In genomic region chr1:33237579-33237978, GRCh38 we compare ENCODE assay signal across 14 cellular contexts. TPM values are rescaled to one million over a fixed set of nuclear protein-coding genes. Genes with fewer than 3 reads are reported as not detected.
DNase-seq lines count a peak whose midpoint lies in the region; ATAC-seq and TF ChIP-seq lines count a peak whose summit lies in the region.
"Had no signal": no experiment of that assay in that cellular context is flagged by ENCODE, and none has a peak within 500 bp of the region (broad histone marks: within the 10 kb centered on the region; RNA-seq: fewer than 3 reads in every experiment).

No MANE protein-coding gene starts in this region.

- no peaks in the 10 kb centered on the region for H3K36me3 ChIP-seq in CD4-positive, alpha-beta memory T cell (ENCODE audit: insufficient read depth, low read length)
- H3K36me3 ChIP-seq in colonic mucosa: no peaks in the 10 kb centered on the region
- H3K36me3 ChIP-seq: esophagus squamous epithelium had no signal

- peak overlapping the region in 4 of 7 donors; percentile 34 to 80 (median 51) for H3K27ac Mint-ChIP-seq in CD4-positive, alpha-beta memory T cell
- H3K27ac Mint-ChIP-seq in T-helper 17 cell: no peak overlapping the region

- H3K27me3 ChIP-seq in CD4-positive, alpha-beta memory T cell (ENCODE audit: insufficient read depth, low read length): peaks cover 6% of the 10 kb centered on the region
- H3K27me3 ChIP-seq in colonic mucosa: no peaks in the 10 kb centered on the region
- H3K27me3 ChIP-seq: esophagus squamous epithelium had no signal

- peaks cover 11 to 15% of the 10 kb centered on the region in 2 donors for H3K27me3 Mint-ChIP-seq in CD4-positive, alpha-beta memory T cell
- peaks cover 42% of the 10 kb centered on the region for H3K27me3 Mint-ChIP-seq in T-helper 17 cell

- H3K4me1 Mint-ChIP-seq in CD4-positive, alpha-beta memory T cell: peaks cover 0 to 5% (median 3%) of the 10 kb centered on the region in 4 donors
- H3K4me1 Mint-ChIP-seq in T-helper 17 cell: peaks cover 3% of the 10 kb centered on the region

- H3K9me3 ChIP-seq in CD4-positive, alpha-beta memory T cell (ENCODE audit: control insufficient read depth in 1 of 2, low read length in 2 of 2): no peaks in the 10 kb centered on the region
- no peaks in the 10 kb centered on the region for H3K9me3 ChIP-seq in T-helper 17 cell (ENCODE audit: control insufficient read depth, low read length, poor library complexity, severe bottlenecking)
- no peaks in the 10 kb centered on the region for H3K9me3 ChIP-seq in colonic mucosa
- H3K9me3 ChIP-seq: esophagus squamous epithelium had no signal

- peak overlapping the region in 2 of 8 donors; percentile 12 to 34 for H3K4me3 Mint-ChIP-seq in CD4-positive, alpha-beta memory T cell
- no peak overlapping the region for H3K4me3 Mint-ChIP-seq in T-helper 17 cell

- H3K9ac ChIP-seq in colonic mucosa (ENCODE audit: low read depth in 2 of 2, low read length in 2 of 2): no peak overlapping the region
- H3K9ac ChIP-seq: parathyroid adenoma had no signal

- CTCF ChIA-PET in CD4-positive, alpha-beta memory T cell (lab: Charles Lee; ENCODE audit: partially characterized antibody): interaction anchor here (1.2 kb wide), 1 partner anchor 56 kb away, joined by 4 read pairs; the partner anchor contains the start of gene TRIM62

- H3K4me1 ChIP-seq in CD4-positive, alpha-beta memory T cell (ENCODE audit: insufficient read depth, low read length): no peaks in the 10 kb centered on the region
- H3K4me1 ChIP-seq in colonic mucosa: no peaks in the 10 kb centered on the region
- H3K4me1 ChIP-seq: parathyroid adenoma had no signal

- no peak overlapping the region for H3K4me3 ChIP-seq in CD4-positive, alpha-beta memory T cell (ENCODE audit: low read length in 2 of 2)
- H3K4me3 ChIP-seq in colonic mucosa: no peak overlapping the region
- H3K4me3 ChIP-seq: esophagus squamous epithelium had no signal

- H3K27ac ChIP-seq in CD4-positive, alpha-beta memory T cell (ENCODE audit: low read depth, low read length): no peak overlapping the region
- no peak overlapping the region for H3K27ac ChIP-seq in colonic mucosa
- H3K27ac ChIP-seq: 22Rv1, C4-2B, esophagus squamous epithelium, parathyroid adenoma had no signal

- POLR2A ChIA-PET in CD4-positive, alpha-beta memory T cell (lab: Charles Lee; ENCODE audit: partially characterized antibody): interaction anchor here (0.9 to 1.1 kb wide), 3 partner anchors 15 to 110 kb away, joined by 3 read pairs; no protein-coding TSS in a partner anchor

- ATAC-seq in T-helper 17 cell: peak; percentile 88
- peak; percentile 48 for ATAC-seq in left lobe of liver
- ATAC-seq in GM21528 (IDR thresholded peaks at IDR 0.05; ENCODE audit: low FRiP score, unreplicated experiment): no peak

- no peaks in the 10 kb centered on the region for H3K36me3 Mint-ChIP-seq in CD4-positive, alpha-beta memory T cell
- H3K36me3 Mint-ChIP-seq in T-helper 17 cell (ENCODE audit: low read depth): no peaks in the 10 kb centered on the region

- no peaks in the 10 kb centered on the region for H3K9me3 Mint-ChIP-seq in CD4-positive, alpha-beta memory T cell

- no peak for TF ChIP-seq CTCF in colonic mucosa (IDR thresholded peaks at IDR 0.05)

- peak; percentile 14 for DNase-seq in DMS53 (lab: John Stamatoyannopoulos, UW)
- DNase-seq in DMS53 treated with DMSO at 0.1 percent for 48 hours (lab: John Stamatoyannopoulos, UW; ENCODE audit: unreplicated experiment): no peak
- peak; percentile 36 to 57 (median 42) for DNase-seq in CD4-positive, alpha-beta memory T cell
- no peak for DNase-seq in T-helper 17 cell
- no peak for DNase-seq in left lobe of liver (ENCODE audit: low spot score)
- DNase-seq in colonic mucosa: no peak
- no peak for DNase-seq in GM19240 (ENCODE audit: insufficient read length, low spot score)
- DNase-seq: esophagus squamous epithelium, NCI-H187, NCI-H510A had no signal

- intact Hi-C loops in CD4-positive, alpha-beta memory T cell (cut with micrococcal nuclease): no loop called here
- intact Hi-C loops in colonic mucosa (cut with DNase I): no loop called here

RNA-seq across cellular contexts. Expression of gene ZNF362, which starts 18.7 kb away (rescaled TPM):
- total RNA-seq in CD4-positive, alpha-beta memory T cell: 10 to 100 TPM; 24.4 to 25.8 TPM
- polyA plus RNA-seq in CD4-positive, alpha-beta memory T cell: 10 to 100 TPM in 1 of 2 donors, 1 to 10 TPM in 1; 7.1 to 25.9 TPM
- total RNA-seq in T-helper 17 cell: 10 to 100 TPM; 21.3 to 25.2 TPM
- 8.4 TPM for total RNA-seq in left lobe of liver
- total RNA-seq in colonic mucosa: 1 to 10 TPM; 8.9 to 9.8 TPM

RNA-seq across cellular contexts. Expression of gene TRIM62, which starts 55.7 kb away (rescaled TPM):
- 10 to 100 TPM; 20.0 to 26.2 TPM for total RNA-seq in CD4-positive, alpha-beta memory T cell
- polyA plus RNA-seq in CD4-positive, alpha-beta memory T cell: 1 to 10 TPM; 7.2 to 7.6 TPM
- total RNA-seq in T-helper 17 cell (10 to 100 TPM; 29.4 to 32.7 TPM), left lobe of liver (1.4 TPM), colonic mucosa (1 to 10 TPM; 4.9 to 6.2 TPM)

Comparison
In these comparisons a context has a peak if more than half of its experiments do, and no peak if none do; other contexts are left out.
1. DNase-seq: peak in DMS53 (single experiment) and CD4-positive, alpha-beta memory T cell (5 of 5); none in DMS53 treated with DMSO at 0.1 percent for 48 hours (single experiment), T-helper 17 cell (0 of 3), left lobe of liver (single experiment), colonic mucosa (single experiment) and GM19240 (single experiment).